In the genomic region with DNA sequence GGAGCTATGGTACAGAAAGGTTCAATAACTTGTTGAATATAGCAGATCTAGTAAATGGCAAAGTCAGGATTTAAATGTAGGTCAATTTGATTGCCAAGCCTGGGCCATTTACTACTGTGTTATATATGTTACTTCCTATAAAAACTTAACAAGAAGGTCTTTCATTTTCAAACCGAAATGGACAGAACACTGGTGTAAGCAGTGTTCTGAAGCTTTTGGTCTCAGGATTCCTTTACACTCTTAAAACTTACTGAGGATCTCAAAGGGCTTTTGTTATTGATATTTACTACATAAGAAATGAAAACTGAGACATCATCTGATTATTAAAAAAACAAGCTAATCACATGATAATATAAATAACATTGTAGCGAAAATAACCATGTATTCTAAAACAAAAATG, we compare ENCODE assay signal across 29 cellular contexts.
"Had no signal": no experiment of that assay in that cellular context is flagged by ENCODE, and none has a peak within 500 bp of the region (broad histone marks: within the 10 kb centered on the region; RNA-seq: fewer than 3 reads in every experiment).

No MANE protein-coding gene starts in this region.

- FAIRE-seq: endometrium, endothelial cell of umbilical vein had no signal

- H3K4me3 ChIP-seq: ascending aorta, breast epithelium, cardiac muscle cell, colonic mucosa, gastrocnemius medialis, heart left ventricle had no signal

- H3K4me1 ChIP-seq: ascending aorta, breast epithelium, colonic mucosa, gastrocnemius medialis, heart left ventricle had no signal

- H3K9me3 ChIP-seq: ascending aorta, breast epithelium, colonic mucosa, gastrocnemius medialis, heart left ventricle had no signal

- H3K27me3 ChIP-seq: ascending aorta, breast epithelium, cardiac muscle cell, colonic mucosa, gastrocnemius medialis, heart left ventricle had no signal

- DNase-seq: activated CD4-positive, alpha-beta memory T cell treated with anti-CD3 and anti-CD28 coated beads, Interleukin-2, amount 10 ng/mL, durations not matched to agents 7 days and 5 days; activated CD4-positive, alpha-beta T cell treated with anti-CD3 and anti-CD28 coated beads for 36 hours; activated CD4-positive, alpha-beta T cell treated with anti-CD3 and anti-CD28 coated beads, Interleukin-2, amount 10 ng/mL, durations not matched to agents 24 days and 14 days; activated CD4-positive, CD25-positive, alpha-beta regulatory T cell; activated CD4-positive, CD25-positive, alpha-beta regulatory T cell treated with anti-CD3 and anti-CD28 coated beads, Interleukin-2, amount 50 U/mL, for 72 hours; activated CD8-positive, alpha-beta memory T cell treated with anti-CD3 and anti-CD28 coated beads, Interleukin-2, amount 50 U/mL, for 48 hours; activated gamma-delta T cell; activated naive CD4-positive, alpha-beta T cell; activated naive CD4-positive, alpha-beta T cell treated with anti-CD3 and anti-CD28 coated beads, Interleukin-2, amount 10 ng/mL, durations not matched to agents 7 days and 5 days; activated naive CD8-positive, alpha-beta T cell treated with anti-CD3 and anti-CD28 coated beads, Interleukin-2, amount 10 ng/mL, durations not matched to agents 7 days and 5 days; activated T-cell treated with anti-CD3 and anti-CD28 coated beads for 4 hours; activated T-cell treated with anti-CD3 and anti-CD28 coated beads, Interleukin-2, amount 50 U/mL, for 24 hours; activated T-cell treated with anti-CD3 and anti-CD28 coated beads, Interleukin-2, amount 50 U/mL, for 72 hours; central memory CD4-positive, alpha-beta T cell; cerebellar nuclear complex; colonic mucosa; effector CD8-positive, alpha-beta T cell; foreskin fibroblast; gastrocnemius medialis; glutamatergic neuron; heart left ventricle; T-helper 2 cell had no signal

- H3K27ac ChIP-seq: ascending aorta, breast epithelium, cardiac muscle cell, colonic mucosa, gastrocnemius medialis, heart left ventricle had no signal

- ATAC-seq: activated CD4-positive, alpha-beta T cell treated with anti-CD3 and anti-CD28 coated beads for 36 hours; activated naive CD4-positive, alpha-beta T cell treated with anti-CD3 and anti-CD28 coated beads, Interleukin-2, amount 50 U/mL, for 72 hours; activated T-cell treated with anti-CD3 and anti-CD28 coated beads, Interleukin-2, amount 50 U/mL, for 72 hours; esophagus mucosa; gastrocnemius medialis; heart left ventricle had no signal

- H3K36me3 ChIP-seq: ascending aorta, breast epithelium, cardiac muscle cell, colonic mucosa, gastrocnemius medialis, heart left ventricle had no signal
